In the genomic region with DNA sequence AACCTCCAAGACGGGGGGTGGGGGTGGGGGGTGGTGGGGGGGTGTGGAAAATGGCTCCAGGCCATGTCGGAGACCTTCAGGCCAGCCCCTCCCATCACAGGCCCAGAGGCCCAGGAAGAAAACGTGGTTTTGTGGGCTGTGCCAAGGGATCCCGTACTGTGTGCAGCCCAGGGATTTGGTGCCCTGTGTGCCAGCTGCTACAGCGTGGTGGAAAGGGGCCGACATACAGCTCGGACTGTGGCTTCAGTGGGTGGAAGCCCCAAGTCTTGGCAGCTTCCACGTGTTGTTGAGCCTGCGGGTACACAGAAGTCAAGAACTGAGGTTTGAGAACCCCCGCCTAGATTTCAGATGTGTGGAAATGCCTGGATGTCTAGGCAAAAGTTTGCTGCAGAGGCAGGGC, we compare ENCODE assay signal across 6 cellular contexts.
"Had no signal": no experiment of that assay in that cellular context is flagged by ENCODE, and none has a peak within 500 bp of the region (broad histone marks: within the 10 kb centered on the region; RNA-seq: fewer than 3 reads in every experiment).

No MANE protein-coding gene starts in this region.

- H3K4me2 ChIP-seq: GM23338 had no signal

- ATAC-seq: GM23338 had no signal

- H2AFZ ChIP-seq: GM23338 had no signal

- H3K4me3 ChIP-seq: GM23338 had no signal

- FAIRE-seq: H1, H54, HTR-8/SVneo had no signal

- DNase-seq: H9, HCEC 1CT had no signal
